In genomic region chr11:5658318-5658717, GRCh38 we compare ENCODE assay signal across 28 cellular contexts. TPM values are rescaled to one million over a fixed set of nuclear protein-coding genes. Genes with fewer than 3 reads are reported as not detected.
"Had no signal": no experiment of that assay in that cellular context is flagged by ENCODE, and none has a peak within 500 bp of the region (broad histone marks: within the 10 kb centered on the region; RNA-seq: fewer than 3 reads in every experiment).

No MANE protein-coding gene starts in this region.

- ATAC-seq: activated CD4-positive, alpha-beta T cell treated with anti-CD3 and anti-CD28 coated beads for 36 hours; activated naive CD4-positive, alpha-beta T cell treated with anti-CD3 and anti-CD28 coated beads, Interleukin-2, amount 50 U/mL, for 72 hours; activated T-cell treated with anti-CD3 and anti-CD28 coated beads, Interleukin-2, amount 50 U/mL, for 72 hours; esophagus mucosa; T-cell had no signal

- H3K4me3 ChIP-seq: ascending aorta had no signal

- H3K27me3 Mint-ChIP-seq: activated CD4-positive, alpha-beta memory T cell treated with anti-CD3 and anti-CD28 coated beads, Interleukin-2, amount 10 ng/mL, durations not matched to agents 7 days and 5 days; activated CD4-positive, alpha-beta T cell treated with anti-CD3 and anti-CD28 coated beads for 36 hours; activated CD4-positive, alpha-beta T cell treated with anti-CD3 and anti-CD28 coated beads, Interleukin-2, amount 10 ng/mL, durations not matched to agents 24 days and 14 days; activated naive CD4-positive, alpha-beta T cell treated with anti-CD3 and anti-CD28 coated beads, Interleukin-2, amount 10 ng/mL, durations not matched to agents 7 days and 5 days; activated naive CD8-positive, alpha-beta T cell treated with anti-CD3 and anti-CD28 coated beads, Interleukin-2, amount 10 ng/mL, durations not matched to agents 7 days and 5 days; activated T-cell treated with anti-CD3 and anti-CD28 coated beads, Interleukin-2, amount 50 U/mL, for 24 hours; T-cell had no signal

- FAIRE-seq: bronchial epithelial cell, colon, frontal cortex had no signal

- DNase-seq: activated CD4-positive, alpha-beta memory T cell treated with anti-CD3 and anti-CD28 coated beads, Interleukin-2, amount 10 ng/mL, durations not matched to agents 7 days and 5 days; activated CD4-positive, alpha-beta T cell treated with anti-CD3 and anti-CD28 coated beads for 36 hours; activated CD4-positive, alpha-beta T cell treated with anti-CD3 and anti-CD28 coated beads, Interleukin-2, amount 50 U/mL, for 4 hours; activated CD4-positive, CD25-positive, alpha-beta regulatory T cell; activated CD4-positive, CD25-positive, alpha-beta regulatory T cell treated with anti-CD3 and anti-CD28 coated beads, Interleukin-2, amount 50 U/mL, for 72 hours; activated CD8-positive, alpha-beta memory T cell treated with anti-CD3 and anti-CD28 coated beads, Interleukin-2, amount 50 U/mL, for 48 hours; activated gamma-delta T cell; activated naive CD4-positive, alpha-beta T cell; activated naive CD4-positive, alpha-beta T cell treated with anti-CD3 and anti-CD28 coated beads, Interleukin-2, amount 10 ng/mL, durations not matched to agents 7 days and 5 days; activated naive CD8-positive, alpha-beta T cell treated with anti-CD3 and anti-CD28 coated beads, Interleukin-2, amount 10 ng/mL, durations not matched to agents 7 days and 5 days; activated T-cell treated with anti-CD3 and anti-CD28 coated beads for 4 hours; activated T-cell treated with anti-CD3 and anti-CD28 coated beads, Interleukin-2, amount 50 U/mL, for 24 hours; activated T-cell treated with anti-CD3 and anti-CD28 coated beads, Interleukin-2, amount 50 U/mL, for 72 hours; brain microvascular endothelial cell; effector CD8-positive, alpha-beta T cell; foreskin fibroblast; head of caudate nucleus; SW 1271; T-cell; T1000 had no signal

- H3K27me3 ChIP-seq: ascending aorta, brain microvascular endothelial cell had no signal

- H3K4me1 Mint-ChIP-seq: activated CD4-positive, alpha-beta memory T cell treated with anti-CD3 and anti-CD28 coated beads, Interleukin-2, amount 10 ng/mL, durations not matched to agents 7 days and 5 days; activated CD4-positive, alpha-beta T cell treated with anti-CD3 and anti-CD28 coated beads for 36 hours; activated CD4-positive, alpha-beta T cell treated with anti-CD3 and anti-CD28 coated beads, Interleukin-2, amount 10 ng/mL, durations not matched to agents 24 days and 14 days had no signal

- H3K9me3 ChIP-seq: ascending aorta had no signal

- H3K27ac Mint-ChIP-seq: activated CD4-positive, alpha-beta memory T cell treated with anti-CD3 and anti-CD28 coated beads, Interleukin-2, amount 10 ng/mL, durations not matched to agents 7 days and 5 days; activated CD4-positive, alpha-beta T cell treated with anti-CD3 and anti-CD28 coated beads for 36 hours; activated CD4-positive, alpha-beta T cell treated with anti-CD3 and anti-CD28 coated beads, Interleukin-2, amount 10 ng/mL, durations not matched to agents 24 days and 14 days; activated naive CD4-positive, alpha-beta T cell treated with anti-CD3 and anti-CD28 coated beads, Interleukin-2, amount 10 ng/mL, durations not matched to agents 7 days and 5 days; activated naive CD4-positive, alpha-beta T cell treated with anti-CD3 and anti-CD28 coated beads, Interleukin-2, amount 50 U/mL, for 72 hours; activated naive CD8-positive, alpha-beta T cell treated with anti-CD3 and anti-CD28 coated beads, Interleukin-2, amount 10 ng/mL, durations not matched to agents 7 days and 5 days; activated T-cell treated with anti-CD3 and anti-CD28 coated beads, Interleukin-2, amount 50 U/mL, for 24 hours; activated T-cell treated with anti-CD3 and anti-CD28 coated beads, Interleukin-2, amount 50 U/mL, for 72 hours; T-cell; T-helper 1 cell treated with Interleukin-12 subunit alpha and Interleukin-12 subunit beta and Interleukin-4 antibody, amounts not matched to agents 30 μg/mL and 1 μg/mL, for 36 hours had no signal

- H3K27ac ChIP-seq: ascending aorta, brain microvascular endothelial cell had no signal

- H3K4me1 ChIP-seq: ascending aorta had no signal

- H3K4me3 Mint-ChIP-seq: activated CD4-positive, alpha-beta memory T cell treated with anti-CD3 and anti-CD28 coated beads, Interleukin-2, amount 10 ng/mL, durations not matched to agents 7 days and 5 days; activated CD4-positive, alpha-beta T cell treated with anti-CD3 and anti-CD28 coated beads for 36 hours; activated CD4-positive, alpha-beta T cell treated with anti-CD3 and anti-CD28 coated beads, Interleukin-2, amount 10 ng/mL, durations not matched to agents 24 days and 14 days; activated naive CD4-positive, alpha-beta T cell treated with anti-CD3 and anti-CD28 coated beads, Interleukin-2, amount 10 ng/mL, durations not matched to agents 7 days and 5 days; activated naive CD8-positive, alpha-beta T cell treated with anti-CD3 and anti-CD28 coated beads, Interleukin-2, amount 10 ng/mL, durations not matched to agents 7 days and 5 days; activated T-cell treated with anti-CD3 and anti-CD28 coated beads, Interleukin-2, amount 50 U/mL, for 24 hours; activated T-cell treated with anti-CD3 and anti-CD28 coated beads, Interleukin-2, amount 50 U/mL, for 72 hours; T-cell; T-helper 1 cell treated with Interleukin-12 subunit alpha and Interleukin-12 subunit beta and Interleukin-4 antibody, amounts not matched to agents 30 μg/mL and 1 μg/mL, for 36 hours had no signal

RNA-seq across cellular contexts. Expression of gene TRIM34, which starts 33.5 kb away (rescaled TPM):
- total RNA-seq: ascending aorta had no signal
